8 cellular contexts compared by ENCODE assay signal in the genomic region with DNA sequence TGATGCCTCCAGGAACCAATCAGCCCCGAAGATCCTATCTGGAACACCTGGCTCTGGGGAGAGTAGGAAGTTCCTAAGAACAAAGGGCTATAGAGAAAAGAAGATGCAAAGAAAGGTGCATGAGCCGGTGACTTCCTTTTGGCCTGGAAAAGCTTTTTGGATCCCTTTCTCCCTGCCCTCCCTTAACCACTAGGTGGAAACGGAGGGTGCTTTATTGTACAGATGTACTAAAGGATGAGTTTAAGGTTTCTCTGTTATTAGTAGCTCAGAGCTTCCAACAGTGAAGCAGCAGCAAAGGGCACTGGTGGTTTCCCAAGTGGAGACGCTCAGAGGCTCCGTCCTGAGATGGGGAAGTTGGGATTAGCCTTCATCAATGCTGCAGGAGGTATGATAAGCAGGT. TPM values are rescaled to one million over a fixed set of nuclear protein-coding genes. Genes with fewer than 3 reads are reported as not detected.
DNase-seq lines count a peak whose midpoint lies in the region; ATAC-seq and TF ChIP-seq lines count a peak whose summit lies in the region.

No MANE protein-coding gene starts in this region.

- peaks cover 27% of the 10 kb centered on the region for H3K4me1 Mint-ChIP-seq in activated CD4-positive, alpha-beta memory T cell treated with anti-CD3 and anti-CD28 coated beads, Interleukin-2, amount 10 ng/mL, durations not matched to agents 7 days and 5 days

- TF ChIP-seq RAD21 in Ishikawa (IDR thresholded peaks at IDR 0.05; ENCODE audit: low read depth) = peak; percentile 42

- no peak for TF ChIP-seq EP300 in Ishikawa (IDR thresholded peaks at IDR 0.05; ENCODE audit: borderline replicate concordance)

- no peaks in the 10 kb centered on the region for H3K9me3 Mint-ChIP-seq in activated CD4-positive, alpha-beta memory T cell treated with anti-CD3 and anti-CD28 coated beads, Interleukin-2, amount 10 ng/mL, durations not matched to agents 7 days and 5 days

- ATAC-seq in GM21526 (IDR thresholded peaks at IDR 0.05; ENCODE audit: low FRiP score, unreplicated experiment) = peak; percentile 46

- peak overlapping the region; percentile 23 for H3K4me3 Mint-ChIP-seq in activated CD4-positive, alpha-beta memory T cell treated with anti-CD3 and anti-CD28 coated beads, Interleukin-2, amount 10 ng/mL, durations not matched to agents 7 days and 5 days

- H3K27me3 Mint-ChIP-seq in activated CD4-positive, alpha-beta memory T cell treated with anti-CD3 and anti-CD28 coated beads, Interleukin-2, amount 10 ng/mL, durations not matched to agents 7 days and 5 days = peaks cover 4% of the 10 kb centered on the region

- POLR2A ChIA-PET in activated CD4-positive, alpha-beta memory T cell treated with anti-CD3 and anti-CD28 coated beads, Interleukin-2, amount 10 ng/mL, durations not matched to agents 7 days and 5 days (lab: Charles Lee) = interaction anchor here (1.2 kb wide), 2 partner anchors 107 to 203 kb away, joined by 3 to 4 read pairs; partner anchors contain the start of gene TOMM70

- CTCF ChIA-PET in activated CD4-positive, alpha-beta memory T cell treated with anti-CD3 and anti-CD28 coated beads, Interleukin-2, amount 10 ng/mL, durations not matched to agents 7 days and 5 days (lab: Charles Lee) = interaction anchor here (0.6 to 1.9 kb wide), 9 partner anchors 14 to 459 kb away, joined by 3 to 9 read pairs (median 3); partner anchors contain the start of genes TBC1D23 and TFG

- no peaks in the 10 kb centered on the region for H3K36me3 Mint-ChIP-seq in activated CD4-positive, alpha-beta memory T cell treated with anti-CD3 and anti-CD28 coated beads, Interleukin-2, amount 10 ng/mL, durations not matched to agents 7 days and 5 days (ENCODE audit: low read depth)

- H3K27ac Mint-ChIP-seq in activated CD4-positive, alpha-beta memory T cell treated with anti-CD3 and anti-CD28 coated beads, Interleukin-2, amount 10 ng/mL, durations not matched to agents 7 days and 5 days = no peak overlapping the region

- peak; percentile 21 for DNase-seq in NCI-H510A treated with DMSO at 0.1 percent for 48 hours (lab: John Stamatoyannopoulos, UW)
- DNase-seq in NCI-H510A (lab: John Stamatoyannopoulos, UW) = no peak
- DNase-seq in activated CD4-positive, alpha-beta memory T cell treated with anti-CD3 and anti-CD28 coated beads, Interleukin-2, amount 10 ng/mL, durations not matched to agents 7 days and 5 days = no peak
- peak; percentile 19 for DNase-seq in iPS-NIHi11 (ENCODE audit: low spot score)
- DNase-seq in effector CD4-positive, alpha-beta T cell = no peak
- no peak for DNase-seq in activated CD4-positive, CD25-positive, alpha-beta regulatory T cell (lab: John Stamatoyannopoulos, UW)

TF ChIP-seq in Ishikawa, 13 proteins besides CTCF, POLR2A, EP300 and RAD21:
- no peak for TF ChIP-seq CEBPB (IDR thresholded peaks at IDR 0.05)

RNA-seq across cellular contexts. Expression of gene ADGRG7, which starts 6.0 kb away (rescaled TPM):
- not detected for total RNA-seq in activated CD4-positive, alpha-beta memory T cell treated with anti-CD3 and anti-CD28 coated beads, Interleukin-2, amount 10 ng/mL, durations not matched to agents 7 days and 5 days

Comparison
In these comparisons a context has a peak if more than half of its experiments do, and no peak if none do; other contexts are left out.
1. DNase-seq: peak in NCI-H510A treated with DMSO at 0.1 percent for 48 hours (single experiment) and iPS-NIHi11 (single experiment); none in NCI-H510A (single experiment), activated CD4-positive, alpha-beta memory T cell treated with anti-CD3 and anti-CD28 coated beads, Interleukin-2, amount 10 ng/mL, durations not matched to agents 7 days and 5 days (single experiment), effector CD4-positive, alpha-beta T cell (single experiment) and activated CD4-positive, CD25-positive, alpha-beta regulatory T cell (0 of 4).